ENCODE assay signal across 16 cellular contexts in the genomic region with DNA sequence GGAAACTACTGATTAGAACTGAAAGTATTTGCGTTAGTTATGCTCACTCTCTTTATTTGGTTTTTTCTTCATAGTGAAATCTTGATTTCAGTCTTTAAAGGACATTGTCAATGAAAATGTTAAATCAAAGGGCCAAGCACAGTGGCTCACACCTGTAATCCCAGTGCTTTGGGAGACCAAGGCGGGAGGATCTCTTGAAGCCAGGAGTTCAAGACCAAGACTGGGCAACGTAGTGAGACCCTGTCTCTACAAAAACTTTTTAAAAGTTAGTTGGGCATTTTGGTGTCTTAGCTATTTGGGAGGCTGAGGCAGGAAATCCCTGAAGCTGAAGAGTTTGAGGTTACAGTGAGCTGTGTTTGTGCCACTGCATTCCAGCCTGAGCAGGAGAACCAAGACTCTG. TPM values are rescaled to one million over a fixed set of nuclear protein-coding genes. Genes with fewer than 3 reads are reported as not detected.
DNase-seq lines count a peak whose midpoint lies in the region; ATAC-seq, FAIRE-seq and TF ChIP-seq lines count a peak whose summit lies in the region.
"Had no signal": no experiment of that assay in that cellular context is flagged by ENCODE, and none has a peak within 500 bp of the region (broad histone marks: within the 10 kb centered on the region; RNA-seq: fewer than 3 reads in every experiment).

No MANE protein-coding gene starts in this region.

- H3K4me2 ChIP-seq in K562 (ENCODE audit: insufficient read depth, low read length), result no peak overlapping the region
- H3K4me2 ChIP-seq: BLaER1 had no signal

- H3K4me3 Mint-ChIP-seq in activated naive CD8-positive, alpha-beta T cell, result no peak overlapping the region
- no peak overlapping the region for H3K4me3 Mint-ChIP-seq in activated naive CD8-positive, alpha-beta T cell treated with anti-CD3 and anti-CD28 coated beads, Interleukin-2, amount 50 U/mL, for 24 hours
- H3K4me3 Mint-ChIP-seq in activated B cell treated with CpG ODN at 0.5 μM for 24 hours, result no peak overlapping the region
- H3K4me3 Mint-ChIP-seq: CD14-positive monocyte; CD8-positive, alpha-beta T cell; H9 had no signal

- no peaks in the 10 kb centered on the region for H3K9me1 ChIP-seq in K562 (ENCODE audit: control insufficient read depth, insufficient read depth, low read length)

- peaks cover 19% of the 10 kb centered on the region for H4K20me1 ChIP-seq in K562 (replicated peaks; ENCODE audit: control insufficient read depth, insufficient read depth, low read length)

- H3K27ac ChIP-seq in K562 (ENCODE audit: extremely low read depth, low read depth, low read length), result no peak overlapping the region
- H3K27ac ChIP-seq in Peyer's patch, result no peak overlapping the region
- H3K27ac ChIP-seq: BLaER1 had no signal

- POLR2A ChIA-PET in activated B cell treated with CpG ODN at 0.5 μM for 24 hours (lab: Charles Lee), result no interaction called here
- POLR2A ChIA-PET in K562 (lab: Yijun Ruan, JAX), result interaction anchor here (0.6 to 0.8 kb wide), 2 partner anchors 11 to 12 kb away, joined by 3 to 5 read pairs; no protein-coding TSS in a partner anchor

- peaks cover 19 to 24% of the 10 kb centered on the region in 2 experiments; a peak in 4 of 5 replicates for H3K4me1 ChIP-seq in K562 (replicated peaks in 1 of 2; ENCODE audit: control insufficient read depth in 2 of 2, insufficient read depth in 2 of 2, low read length in 2 of 2)
- H3K4me1 ChIP-seq in Peyer's patch, result no peaks in the 10 kb centered on the region
- H3K4me1 ChIP-seq: BLaER1 had no signal

- peaks cover 4% of the 10 kb centered on the region for H3K36me3 Mint-ChIP-seq in activated naive CD8-positive, alpha-beta T cell
- H3K36me3 Mint-ChIP-seq in activated naive CD8-positive, alpha-beta T cell treated with anti-CD3 and anti-CD28 coated beads, Interleukin-2, amount 50 U/mL, for 24 hours (ENCODE audit: low read depth), result peaks cover 14% of the 10 kb centered on the region
- peaks cover 8% of the 10 kb centered on the region for H3K36me3 Mint-ChIP-seq in activated B cell treated with CpG ODN at 0.5 μM for 24 hours (ENCODE audit: low read depth)
- H3K36me3 Mint-ChIP-seq: CD14-positive monocyte had no signal

- no TSS peak for BruUV-seq in K562 (replicated peaks; lab: Mats Ljungman, UMichigan)

- in situ Hi-C loops in K562 (cut with MboI), result no loop called here

- H3K9me3 Mint-ChIP-seq in activated naive CD8-positive, alpha-beta T cell (ENCODE audit: low read depth), result no peaks in the 10 kb centered on the region
- peaks cover 6% of the 10 kb centered on the region for H3K9me3 Mint-ChIP-seq in activated naive CD8-positive, alpha-beta T cell treated with anti-CD3 and anti-CD28 coated beads, Interleukin-2, amount 50 U/mL, for 24 hours
- no peaks in the 10 kb centered on the region for H3K9me3 Mint-ChIP-seq in activated B cell treated with CpG ODN at 0.5 μM for 24 hours
- H3K9me3 Mint-ChIP-seq: CD8-positive, alpha-beta T cell; H9 had no signal

- no peak for DNase-seq in activated naive CD8-positive, alpha-beta T cell treated with anti-CD3 and anti-CD28 coated beads, Interleukin-2, amount 50 U/mL, for 24 hours
- DNase-seq in GM12891 (ENCODE audit: insufficient read length, low spot score), result no peak
- no peak for DNase-seq in activated B cell treated with CpG ODN at 0.5 μM for 24 hours
- DNase-seq in K562 (ENCODE audit: extremely low read depth in 1 of 4, low spot score in 3 of 4), result no peak
- DNase-seq in Peyer's patch, result no peak
- DNase-seq: 8988T; Calu3; CD8-positive, alpha-beta T cell; DMS79 treated with DMSO at 0.1 percent for 48 hours; GF-D8; H9 had no signal

- H3K4me1 Mint-ChIP-seq in activated naive CD8-positive, alpha-beta T cell (ENCODE audit: low read depth), result peaks cover 64% of the 10 kb centered on the region
- H3K4me1 Mint-ChIP-seq in activated naive CD8-positive, alpha-beta T cell treated with anti-CD3 and anti-CD28 coated beads, Interleukin-2, amount 50 U/mL, for 24 hours, result peaks cover 62% of the 10 kb centered on the region
- H3K4me1 Mint-ChIP-seq in activated B cell treated with CpG ODN at 0.5 μM for 24 hours, result peaks cover 59% of the 10 kb centered on the region
- H3K4me1 Mint-ChIP-seq: H9 had no signal

- H3K9ac ChIP-seq in K562 (ENCODE audit: insufficient read depth in 1 of 2, low read depth in 2 of 2, low read length in 2 of 2), result no peak overlapping the region
- H3K9ac ChIP-seq: BLaER1 had no signal

- peak overlapping the region; percentile 19 for H3K27ac Mint-ChIP-seq in activated naive CD8-positive, alpha-beta T cell
- H3K27ac Mint-ChIP-seq in activated naive CD8-positive, alpha-beta T cell treated with anti-CD3 and anti-CD28 coated beads, Interleukin-2, amount 50 U/mL, for 24 hours, result no peak overlapping the region
- peak overlapping the region; percentile 42 for H3K27ac Mint-ChIP-seq in activated B cell treated with CpG ODN at 0.5 μM for 24 hours
- H3K27ac Mint-ChIP-seq: CD8-positive, alpha-beta T cell; H9 had no signal

- peaks cover 99% of the 10 kb centered on the region for H3K79me2 ChIP-seq in K562 (ENCODE audit: control insufficient read depth, insufficient read depth, low read length)

- H3K27me3 Mint-ChIP-seq in activated naive CD8-positive, alpha-beta T cell, result no peaks in the 10 kb centered on the region
- no peaks in the 10 kb centered on the region for H3K27me3 Mint-ChIP-seq in activated naive CD8-positive, alpha-beta T cell treated with anti-CD3 and anti-CD28 coated beads, Interleukin-2, amount 50 U/mL, for 24 hours
- H3K27me3 Mint-ChIP-seq in activated B cell treated with CpG ODN at 0.5 μM for 24 hours, result no peaks in the 10 kb centered on the region

- FAIRE-seq in GM12891 (lab: Jason Lieb, UNC) (peak; percentile 13), K562 (lab: Jason Lieb, UNC) (no peak)
- FAIRE-seq: H1 had no signal

- H2AFZ ChIP-seq in K562 (ENCODE audit: low read depth, low read length), result no peak overlapping the region

- no peak for TF ChIP-seq CTCF in activated B cell treated with CpG ODN at 0.5 μM for 24 hours (IDR thresholded peaks at IDR 0.05)
- no peak for TF ChIP-seq CTCF in K562 (IDR thresholded peaks at IDR 0.05 in 2 of 3, conservative IDR thresholded peaks at IDR 0.05 in 1 of 3; ENCODE audit: insufficient read depth in 2 of 3, low read depth in 1 of 3, low read length in 3 of 3)
- TF ChIP-seq CTCF in Peyer's patch (IDR thresholded peaks at IDR 0.05), result no peak

- intact Hi-C loops in activated B cell treated with CpG ODN at 0.5 μM for 24 hours (cut with micrococcal nuclease) (no loop called here), K562 (cut with micrococcal nuclease) (no loop called here)

- H3K4me3 ChIP-seq in K562 (no peak overlapping the region), Peyer's patch (no peak overlapping the region)
- H3K4me3 ChIP-seq: BLaER1 had no signal

- no peak for TF ChIP-seq EP300 in K562 (IDR thresholded peaks at IDR 0.05; ENCODE audit: low read length)

- CTCF ChIA-PET in activated B cell treated with CpG ODN at 0.5 μM for 24 hours (lab: Charles Lee), result interaction anchor here (1.5 kb wide), 1 partner anchor 23 kb away, joined by 3 read pairs; no protein-coding TSS in a partner anchor
- CTCF ChIA-PET in K562 (lab: Yijun Ruan, JAX; ENCODE audit: low intra/inter-chr PET ratio), result no interaction called here

- H3K27me3 ChIP-seq in K562 (ENCODE audit: control insufficient read depth in 2 of 2, insufficient read depth in 2 of 2, low read length in 2 of 2), result no peaks in the 10 kb centered on the region
- H3K27me3 ChIP-seq in Peyer's patch, result no peaks in the 10 kb centered on the region
- H3K27me3 ChIP-seq: BLaER1 had no signal

- H3K9me3 ChIP-seq in K562 (replicated peaks; ENCODE audit: control insufficient read depth, insufficient read depth, low read depth, low read length) (no peaks in the 10 kb centered on the region), Peyer's patch (no peaks in the 10 kb centered on the region)

- TF ChIP-seq RAD21 in K562 (CRISPR knock-in tag; conservative IDR thresholded peaks at IDR 0.05 in 1 of 2, IDR thresholded peaks at IDR 0.05 in 1 of 2), result no peak

- TF ChIP-seq POLR2A in GM12891 (IDR thresholded peaks at IDR 0.05; ENCODE audit: low read depth, low read length) (no peak), K562 (conservative IDR thresholded peaks at IDR 0.05) (no peak), Peyer's patch (IDR thresholded peaks at IDR 0.05) (no peak)

- 81% methylated on average over 3 of the region's 3 CpGs for WGBS in K562 (ENCODE audit: insufficient coverage, low coverage, missing lambda C conversion rate)

- ATAC-seq in activated naive CD8-positive, alpha-beta T cell treated with anti-CD3 and anti-CD28 coated beads, Interleukin-2, amount 50 U/mL, for 24 hours, result no peak
- ATAC-seq in activated B cell treated with CpG ODN at 0.5 μM for 24 hours (ENCODE audit: low read depth), result no peak
- ATAC-seq in K562, result no peak
- ATAC-seq in HG02885 (IDR thresholded peaks at IDR 0.05; ENCODE audit: poor library complexity, unreplicated experiment), result no peak
- ATAC-seq: CD8-positive, alpha-beta T cell had no signal

- H3K36me3 ChIP-seq in K562 (ENCODE audit: control insufficient read depth, insufficient read depth, low read length) (no peaks in the 10 kb centered on the region; the same call in 2 of the 3 replicates), Peyer's patch (no peaks in the 10 kb centered on the region)

TF ChIP-seq in GM12891, 5 proteins besides CTCF, POLR2A, EP300 and RAD21 (continues in another document):
- no peak for TF ChIP-seq SPI1 (IDR thresholded peaks at IDR 0.05; ENCODE audit: low read depth, low read length)

TF ChIP-seq in K562, 482 proteins besides CTCF, POLR2A, EP300 and RAD21 (continues in another document):
- TF ChIP-seq MAFK (IDR thresholded peaks at IDR 0.05; ENCODE audit: low read length), result no peak

RNA-seq across cellular contexts. Expression of gene RLF, which starts 13.6 kb away (rescaled TPM):
- 8.1 TPM for polyA plus RNA-seq in GM12891 (2012; ENCODE audit: low read depth, missing spikeins)
- total RNA-seq in activated B cell treated with CpG ODN at 0.5 μM for 24 hours, result 18.1 and 19.2 TPM in 2 replicates
- total RNA-seq in K562 (2011; cell fraction: chromatin; rRNA removed; ENCODE audit: low replicate concordance), result 25.3 and 85.9 TPM in 2 replicates
- total RNA-seq in K562 (2011; cell fraction: nucleolus; rRNA removed), result 15.0 and 23.9 TPM in 2 replicates
- total RNA-seq in K562 (2011; cell fraction: nucleoplasm; rRNA removed), result 31.8 and 32.3 TPM in 2 replicates
- 16.8 and 18.8 TPM in 2 replicates for total RNA-seq in K562 (2014; rRNA removed)
- total RNA-seq in K562 (2014; rRNA removed; fragmentation: Illumina TruSeq; extraction: Trizol), result 35.0 and 37.5 TPM in 2 replicates
- total RNA-seq in K562 (2015; rRNA removed; fragmentation: Illumina TruSeq; extraction: Trizol), result 31.6 and 33.0 TPM in 2 replicates
- 21.2 and 22.1 TPM in 2 replicates for total RNA-seq in K562 (2021)
- 27.9 and 30.2 TPM in 2 replicates for polyA plus RNA-seq in K562 (2011; rRNA removed)
- 4.4 and 11.8 TPM in 2 replicates for polyA plus RNA-seq in K562 (2011; cell fraction: cytosol; rRNA removed)
- 12.8 and 23.6 TPM in 2 replicates for polyA plus RNA-seq in K562 (2011; cell fraction: nucleus; rRNA removed)
- 13.4 and 15.1 TPM in 2 replicates for polyA plus RNA-seq in K562 (2012)
- polyA plus RNA-seq in K562 (2014; fragmentation: Illumina TruSeq; extraction: Trizol), result 17.7 and 21.8 TPM in 2 replicates
- polyA plus RNA-seq in K562 (2014; fragmentation: Nextera tagmentation; extraction: Ambion mirVana), result 1 to 10 TPM; 3.6 to 5.6 TPM
- polyA plus RNA-seq in K562 (2014; rRNA removed), result 11.2 and 11.5 TPM in 2 replicates
- 66.1 and 103 TPM in 2 replicates for polyA minus RNA-seq in K562 (2011; rRNA and poly(A)+ RNA removed)
- 27.9 and 28.1 TPM in 2 replicates for polyA minus RNA-seq in K562 (2011; cell fraction: cytosol; rRNA and poly(A)+ RNA removed)
- polyA minus RNA-seq in K562 (2011; cell fraction: nucleus; rRNA and poly(A)+ RNA removed), result 14.7 and 38.4 TPM in 2 replicates
- 10 to 100 TPM; 10.5 to 15.8 (median 13.4) TPM for total RNA-seq in Peyer's patch
